ENCODE assay signal across 19 cellular contexts in genomic region chr3:140816804-140817203, GRCh38.
A peak's percentile ranks its signal among the peaks of the same experiment; 100 is the strongest.
DNase-seq lines count a peak whose midpoint lies in the region; ATAC-seq and TF ChIP-seq lines count a peak whose summit lies in the region.
"Had no signal": no experiment of that assay in that cellular context is flagged by ENCODE, and none has a peak within 500 bp of the region (broad histone marks: within the 10 kb centered on the region; RNA-seq: fewer than 3 reads in every experiment).

No MANE protein-coding gene starts in this region.

- no peak overlapping the region for H3K9ac ChIP-seq in SK-N-SH
- H3K9ac ChIP-seq: BLaER1 treated with 17β-estradiol and CSF1 and Interleukin-3, amounts not matched to agents 10 nM and 100 nM had no signal

- H3K36me3 ChIP-seq in OCI-LY7 (ENCODE audit: insufficient read depth, low read length) (peaks cover 2% of the 10 kb centered on the region; the same call in 1 of the 2 replicates), SK-N-SH (replicated peaks in 1 of 2; ENCODE audit: control insufficient read depth in 1 of 2, insufficient read depth in 2 of 2, low read length in 1 of 2) (no peaks in the 10 kb centered on the region)
- H3K36me3 ChIP-seq: BLaER1 treated with 17β-estradiol and CSF1 and Interleukin-3, amounts not matched to agents 10 nM and 100 nM; SJSA1 had no signal

- peaks cover 26% of the 10 kb centered on the region for H3K4me1 ChIP-seq in OCI-LY7 (ENCODE audit: insufficient read depth, low read length, poor library complexity, severe bottlenecking)
- H3K4me1 ChIP-seq in SK-N-SH (ENCODE audit: control insufficient read depth in 1 of 2, insufficient read depth in 2 of 2, low read depth in 1 of 2, low read length in 1 of 2): no peaks in the 10 kb centered on the region
- H3K4me1 ChIP-seq: SJSA1 had no signal

- H3K9me3 ChIP-seq in OCI-LY7 (ENCODE audit: low read length): peaks cover 40% of the 10 kb centered on the region; the same call in 1 of the 2 replicates
- no peaks in the 10 kb centered on the region for H3K9me3 ChIP-seq in SK-N-SH
- H3K9me3 ChIP-seq: SJSA1 had no signal

- H3K27ac ChIP-seq in OCI-LY7 (ENCODE audit: low read depth, low read length, poor library complexity, severe bottlenecking) (peak overlapping the region; percentile 39), SK-N-SH (ENCODE audit: low read depth in 2 of 2, low read length in 1 of 2) (no peak overlapping the region)
- H3K27ac ChIP-seq: BLaER1 treated with 17β-estradiol and CSF1 and Interleukin-3, amounts not matched to agents 10 nM and 100 nM; SJSA1 had no signal

- POLR2A ChIA-PET in OCI-LY7 (lab: Charles Lee) (interaction anchor here (0.6 to 1.4 kb wide), 7 partner anchors 15 to 230 kb away, joined by 3 to 13 read pairs (median 5); no protein-coding TSS in a partner anchor), SK-N-SH (lab: Yijun Ruan, JAX) (no interaction called here)

- no peak for TF ChIP-seq EP300 in SK-N-SH (IDR thresholded peaks at IDR 0.05; ENCODE audit: borderline replicate concordance in 1 of 2, low read depth in 1 of 2, low read length in 1 of 2)

- peak; percentile 42 for DNase-seq in NCI-H146 (lab: John Stamatoyannopoulos, UW)
- DNase-seq in NCI-H146 treated with DMSO at 0.1 percent for 48 hours (lab: John Stamatoyannopoulos, UW; ENCODE audit: unreplicated experiment): no peak
- peak; percentile 7 for DNase-seq in LHCN-M2 (ENCODE audit: low read depth)
- DNase-seq in OCI-LY7 (ENCODE audit: low spot score): no peak
- DNase-seq in SK-N-SH: no peak
- DNase-seq in NCI-H2081 (lab: John Stamatoyannopoulos, UW): no peak
- no peak for DNase-seq in NCI-H2029 (lab: John Stamatoyannopoulos, UW)
- DNase-seq: CD8-positive, alpha-beta T cell; DND-41; H7; HFFc6; NCI-H1417 treated with DMSO at 0.1 percent for 48 hours; NCI-H2081 treated with DMSO at 0.1 percent for 48 hours; SW 1271; T-helper 2 cell had no signal

- no TSS peak for BruUV-seq in OCI-LY7 (replicated peaks; lab: Mats Ljungman, UMichigan)

- no peak for TF ChIP-seq RAD21 in SK-N-SH (IDR thresholded peaks at IDR 0.05; ENCODE audit: low read length)

- H3F3A ChIP-seq in SK-N-SH (replicated peaks; ENCODE audit: insufficient read depth): no peaks in the 10 kb centered on the region

- peak overlapping the region; percentile 15; the same call in 1 of the 2 replicates for H2AFZ ChIP-seq in OCI-LY7 (ENCODE audit: low read length)
- H2AFZ ChIP-seq in SK-N-SH (ENCODE audit: low read depth): no peak overlapping the region

- H3K9me2 ChIP-seq in OCI-LY7 (ENCODE audit: insufficient read depth, low read length): no peaks in the 10 kb centered on the region
- H3K9me2 ChIP-seq in SK-N-SH: 0 out of 2 replicates have a peak, but pooled peaks cover 2% of the 10 kb centered on the region

- no peak overlapping the region for H3K4me3 ChIP-seq in OCI-LY7 (ENCODE audit: low read depth, low read length, poor library complexity, severe bottlenecking)
- H3K4me3 ChIP-seq in SK-N-SH (ENCODE audit: low read depth in 2 of 2, low read length in 1 of 2): no peak overlapping the region
- H3K4me3 ChIP-seq: BLaER1 treated with 17β-estradiol and CSF1 and Interleukin-3, amounts not matched to agents 10 nM and 100 nM; SJSA1 had no signal

- H4K20me1 ChIP-seq in OCI-LY7 (ENCODE audit: insufficient read depth, low read length) (no peaks in the 10 kb centered on the region), SK-N-SH (ENCODE audit: insufficient read depth) (no peaks in the 10 kb centered on the region)
- H4K20me1 ChIP-seq: BLaER1 treated with 17β-estradiol and CSF1 and Interleukin-3, amounts not matched to agents 10 nM and 100 nM had no signal

- peak overlapping the region; percentile 36 for H3K4me2 ChIP-seq in OCI-LY7 (ENCODE audit: low read length)
- no peak overlapping the region for H3K4me2 ChIP-seq in SK-N-SH

- CTCF ChIA-PET in OCI-LY7 (lab: Charles Lee; ENCODE audit: unreplicated experiment): no interaction called here
- CTCF ChIA-PET in SK-N-SH (lab: Yijun Ruan, JAX): no interaction called here

- intact Hi-C loops in OCI-LY7 (cut with micrococcal nuclease; ENCODE audit: unreplicated experiment): loop anchor here (2.0 kb wide), 1 partner anchor 60 kb away; no protein-coding TSS in a partner anchor

- WGBS in SK-N-SH (ENCODE audit: low lambda C conversion rate): 4% methylated on average over 3 of the region's 3 CpGs

- no peaks in the 10 kb centered on the region for H3K79me2 ChIP-seq in OCI-LY7 (ENCODE audit: insufficient read depth, low read depth, low read length)
- H3K79me2 ChIP-seq in SK-N-SH (ENCODE audit: insufficient read depth): no peaks in the 10 kb centered on the region

- no peaks in the 10 kb centered on the region for H3K27me3 ChIP-seq in SK-N-SH (ENCODE audit: insufficient read depth)
- H3K27me3 ChIP-seq: BLaER1 treated with 17β-estradiol and CSF1 and Interleukin-3, amounts not matched to agents 10 nM and 100 nM; SJSA1 had no signal

- TF ChIP-seq CTCF in OCI-LY7 (conservative IDR thresholded peaks at IDR 0.05; ENCODE audit: low read length) (no peak), SK-N-SH (IDR thresholded peaks at IDR 0.05) (no peak)

- ATAC-seq in HG03565 (IDR thresholded peaks at IDR 0.05; ENCODE audit: unreplicated experiment): no peak
- ATAC-seq: CD8-positive, alpha-beta T cell; Panc1 had no signal

TF ChIP-seq in SK-N-SH, 30 proteins besides CTCF, POLR2A, EP300 and RAD21:
- no peak for TF ChIP-seq PBX3 (IDR thresholded peaks at IDR 0.05)
- no peak for TF ChIP-seq RFX5 (IDR thresholded peaks at IDR 0.05; ENCODE audit: low read length)
- TF ChIP-seq RXRA (IDR thresholded peaks at IDR 0.05; ENCODE audit: borderline replicate concordance, low read depth): no peak
- no peak for TF ChIP-seq RCOR1 (IDR thresholded peaks at IDR 0.05; ENCODE audit: low read length)
- TF ChIP-seq MEF2A (IDR thresholded peaks at IDR 0.05; ENCODE audit: borderline replicate concordance, low read depth): no peak
- TF ChIP-seq ZBTB33 (IDR thresholded peaks at IDR 0.05; ENCODE audit: borderline replicate concordance, low read depth): no peak

Comparison
In these comparisons a context has a peak if more than half of its experiments do, and no peak if none do; other contexts are left out.
1. DNase-seq: peak in NCI-H146 (single experiment) and LHCN-M2 (single experiment); none in NCI-H146 treated with DMSO at 0.1 percent for 48 hours (single experiment), OCI-LY7 (single experiment), SK-N-SH (single experiment), NCI-H2081 (0 of 2) and NCI-H2029 (single experiment).